9 cellular contexts compared by ENCODE assay signal in the genomic region with DNA sequence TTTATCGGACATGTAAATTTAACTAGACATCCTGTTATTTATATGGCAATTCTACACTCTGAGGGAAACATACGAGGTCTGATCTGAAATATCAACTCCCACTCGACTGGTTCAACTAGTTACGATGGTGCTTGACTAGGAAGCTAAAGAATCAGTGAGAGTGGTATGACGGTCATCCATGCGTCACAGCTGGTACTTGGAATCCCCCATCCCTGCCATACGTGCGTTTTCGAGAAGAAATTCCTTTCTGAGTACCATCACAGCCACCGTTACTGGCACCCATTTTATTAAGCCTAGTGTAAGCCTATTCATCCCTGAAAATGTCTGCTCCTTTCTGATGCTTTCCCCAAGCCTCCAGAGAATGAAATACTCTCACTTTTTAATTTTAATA. TPM values are rescaled to one million over a fixed set of nuclear protein-coding genes. Genes with fewer than 3 reads are reported as not detected.
A peak's percentile ranks its signal among the peaks of the same experiment; 100 is the strongest.
DNase-seq lines count a peak whose midpoint lies in the region; ATAC-seq, FAIRE-seq and TF ChIP-seq lines count a peak whose summit lies in the region.
"Had no signal": no experiment of that assay in that cellular context is flagged by ENCODE, and none has a peak within 500 bp of the region (broad histone marks: within the 10 kb centered on the region; RNA-seq: fewer than 3 reads in every experiment).

No MANE protein-coding gene starts in this region.

- no peaks in the 10 kb centered on the region for H3K9me3 ChIP-seq in Caco-2

- H3K4me1 Mint-ChIP-seq in Caco-2 (ENCODE audit: low read depth, unreplicated experiment) (no peaks in the 10 kb centered on the region), naive B cell (peaks cover 0 to 11% (median 4%) of the 10 kb centered on the region in 3 donors)

- H3K9me3 Mint-ChIP-seq in Caco-2 (ENCODE audit: unreplicated experiment) = no peaks in the 10 kb centered on the region
- H3K9me3 Mint-ChIP-seq in naive B cell = peaks cover 0 to 4% (median 0%) of the 10 kb centered on the region in 7 donors

- no peak for TF ChIP-seq CTCF in Caco-2 (IDR thresholded peaks at IDR 0.05; ENCODE audit: insufficient read depth in 1 of 2, low read depth in 1 of 2, low read length in 1 of 2, severe bottlenecking in 1 of 2, unreplicated experiment in 1 of 2)
- no peak for TF ChIP-seq CTCF in WI38 (IDR thresholded peaks at IDR 0.05; ENCODE audit: low read depth, low read length)

- no peaks in the 10 kb centered on the region for H3K4me1 ChIP-seq in Caco-2

- H3K4me3 ChIP-seq in Caco-2 (ENCODE audit: low read depth, low read length) = peak overlapping the region; percentile 37
- peak overlapping the region; percentile 55 for H3K4me3 ChIP-seq in WI38 (ENCODE audit: low read depth, low read length)

- H3K36me3 Mint-ChIP-seq in Caco-2 (ENCODE audit: insufficient read depth, unreplicated experiment) (peaks cover 7% of the 10 kb centered on the region), naive B cell (no peaks in the 10 kb centered on the region)

- no peak for FAIRE-seq in frontal cortex (lab: Jason Lieb, UNC)

- BruUV-seq in Caco-2 (replicated peaks; lab: Mats Ljungman, UMichigan) = no TSS peak

- CTCF ChIA-PET in Caco-2 (lab: Charles Lee) = no interaction called here

- no peaks in the 10 kb centered on the region for H3K36me3 ChIP-seq in Caco-2 (ENCODE audit: control insufficient read depth, insufficient read depth, low read length)

- intact Hi-C loops in Caco-2 (cut with micrococcal nuclease; ENCODE audit: unreplicated experiment) = no loop called here

- POLR2A ChIA-PET in Caco-2 (lab: Charles Lee) = no interaction called here

- H3K4me3 Mint-ChIP-seq in Caco-2 (ENCODE audit: unreplicated experiment) (peak overlapping the region; percentile 90), naive B cell (peak overlapping the region; percentile 87 to 95 (median 92))

- peaks cover 9% of the 10 kb centered on the region for H3K27me3 Mint-ChIP-seq in Caco-2 (ENCODE audit: insufficient read depth, unreplicated experiment)
- peaks cover 13 to 33% (median 15%) of the 10 kb centered on the region in 3 donors for H3K27me3 Mint-ChIP-seq in naive B cell

- H3K27ac Mint-ChIP-seq in Caco-2 (ENCODE audit: unreplicated experiment) (peak overlapping the region; percentile 92), naive B cell (peak overlapping the region; percentile 95 to 99 (median 98))

- H3K27me3 ChIP-seq in Caco-2 (replicated peaks; ENCODE audit: control insufficient read depth, insufficient read depth, low read length) = no peaks in the 10 kb centered on the region

- peak; percentile 54 to 57 for ATAC-seq in naive B cell (ENCODE audit: low read depth in 2 of 2)
- no peak for ATAC-seq in GM21367 (IDR thresholded peaks at IDR 0.05; ENCODE audit: unreplicated experiment)
- ATAC-seq in GM21515 (IDR thresholded peaks at IDR 0.05; ENCODE audit: unreplicated experiment) = no peak

- peak in 1 of 2 experiments; percentile 17 for DNase-seq in Caco-2
- DNase-seq in LHCN-M2 (ENCODE audit: low read depth) = peak; percentile 33
- peak; percentile 36 for DNase-seq in effector CD8-positive, alpha-beta T cell (lab: John Stamatoyannopoulos, UW)
- peak; percentile 49 for DNase-seq in naive B cell
- DNase-seq in frontal cortex (ENCODE audit: low spot score in 2 of 2) = no peak

RNA-seq across cellular contexts. Expression of a gene that starts 0.7 kb away (rescaled TPM):
- total RNA-seq in Caco-2 (2022) (18.5 and 19.4 TPM in 2 replicates), LHCN-M2 (2014; rRNA removed) (6.7 and 10.2 TPM in 2 replicates), frontal cortex (16.7 TPM)
- 1.6 TPM for polyA plus RNA-seq in LHCN-M2 (2012)
- 10 to 100 TPM in 1 of 6 donors, 1 to 10 TPM in 5; 3.4 to 12.0 (median 7.8) TPM for polyA plus RNA-seq in naive B cell (ENCODE audit: low read depth in 6 of 6)

RNA-seq across cellular contexts. Expression of a gene that starts 20.6 kb away (rescaled TPM):
- not detected in 2 replicates for total RNA-seq in Caco-2 (2022)
- total RNA-seq in LHCN-M2 (2014; rRNA removed) = not detected in 2 replicates
- polyA plus RNA-seq in LHCN-M2 (2012) = not detected
- not detected for polyA plus RNA-seq in naive B cell (ENCODE audit: low read depth in 6 of 6)
- not detected for total RNA-seq in frontal cortex
- total RNA-seq: T-helper 2 cell treated with Interferon-gamma antibody and Interleukin-4, amounts not matched to agents 100 ng/mL and 5 ng/mL, for 36 hours had no signal

RNA-seq across cellular contexts. Expression of a gene that starts 48.2 kb away (rescaled TPM):
- total RNA-seq in Caco-2 (2022) (0.36 TPM in 1 of 2 replicates, not detected in the other), LHCN-M2 (2014; rRNA removed) (not detected in 2 replicates), frontal cortex (not detected)
- 0.02 TPM for polyA plus RNA-seq in LHCN-M2 (2012)
- not detected for polyA plus RNA-seq in naive B cell (ENCODE audit: low read depth in 6 of 6)
- total RNA-seq: T-helper 2 cell treated with Interferon-gamma antibody and Interleukin-4, amounts not matched to agents 100 ng/mL and 5 ng/mL, for 36 hours had no signal

Comparison
In these comparisons a context has a peak if more than half of its experiments do, and no peak if none do; other contexts are left out.
1. DNase-seq: peak in LHCN-M2 (single experiment), effector CD8-positive, alpha-beta T cell (single experiment) and naive B cell (single experiment); none in frontal cortex (0 of 2).
2. ATAC-seq: peak in naive B cell (2 of 2); none in GM21367 (single experiment) and GM21515 (single experiment).